ENCODE assay signal across 1 cellular context in the genomic region with DNA sequence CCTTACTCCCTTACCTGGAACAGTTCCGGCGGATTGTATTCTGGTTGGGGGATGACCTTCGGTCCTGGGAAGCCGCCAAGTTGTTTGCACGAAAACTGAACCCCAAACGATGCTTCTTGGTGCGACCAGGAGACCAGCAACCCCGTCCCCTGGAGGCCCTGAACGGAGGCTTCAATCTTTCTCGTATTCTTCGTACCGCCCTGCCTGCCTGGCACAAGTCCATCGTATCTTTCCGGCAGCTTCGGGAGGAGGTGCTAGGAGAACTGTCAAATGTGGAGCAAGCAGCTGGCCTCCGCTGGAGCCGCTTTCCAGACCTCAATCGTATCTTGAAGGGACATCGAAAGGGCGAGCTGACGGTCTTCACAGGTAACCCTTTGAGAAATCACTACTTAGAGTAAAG.
A peak's percentile ranks its signal among the peaks of the same experiment; 100 is the strongest.
TF ChIP-seq lines count a peak whose summit lies in the region.

No MANE protein-coding gene starts in this region.

TF ChIP-seq in WTC11, 78 proteins besides CTCF, POLR2A, EP300 and RAD21:
- TF ChIP-seq, protein P1, sequence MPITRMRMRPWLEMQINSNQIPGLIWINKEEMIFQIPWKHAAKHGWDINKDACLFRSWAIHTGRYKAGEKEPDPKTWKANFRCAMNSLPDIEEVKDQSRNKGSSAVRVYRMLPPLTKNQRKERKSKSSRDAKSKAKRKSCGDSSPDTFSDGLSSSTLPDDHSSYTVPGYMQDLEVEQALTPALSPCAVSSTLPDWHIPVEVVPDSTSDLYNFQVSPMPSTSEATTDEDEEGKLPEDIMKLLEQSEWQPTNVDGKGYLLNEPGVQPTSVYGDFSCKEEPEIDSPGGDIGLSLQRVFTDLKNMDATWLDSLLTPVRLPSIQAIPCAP (CRISPR knock-in tag; IDR thresholded peaks at IDR 0.05): 0 out of 2 replicates have a peak, but pooled peaks have one; percentile 30
- TF ChIP-seq FOXK1 (CRISPR knock-in tag; IDR thresholded peaks at IDR 0.05): no peak
TF ChIP-seq in WTC11: peak in this region for 1.
